1 cellular context compared by ENCODE assay signal in the genomic region with DNA sequence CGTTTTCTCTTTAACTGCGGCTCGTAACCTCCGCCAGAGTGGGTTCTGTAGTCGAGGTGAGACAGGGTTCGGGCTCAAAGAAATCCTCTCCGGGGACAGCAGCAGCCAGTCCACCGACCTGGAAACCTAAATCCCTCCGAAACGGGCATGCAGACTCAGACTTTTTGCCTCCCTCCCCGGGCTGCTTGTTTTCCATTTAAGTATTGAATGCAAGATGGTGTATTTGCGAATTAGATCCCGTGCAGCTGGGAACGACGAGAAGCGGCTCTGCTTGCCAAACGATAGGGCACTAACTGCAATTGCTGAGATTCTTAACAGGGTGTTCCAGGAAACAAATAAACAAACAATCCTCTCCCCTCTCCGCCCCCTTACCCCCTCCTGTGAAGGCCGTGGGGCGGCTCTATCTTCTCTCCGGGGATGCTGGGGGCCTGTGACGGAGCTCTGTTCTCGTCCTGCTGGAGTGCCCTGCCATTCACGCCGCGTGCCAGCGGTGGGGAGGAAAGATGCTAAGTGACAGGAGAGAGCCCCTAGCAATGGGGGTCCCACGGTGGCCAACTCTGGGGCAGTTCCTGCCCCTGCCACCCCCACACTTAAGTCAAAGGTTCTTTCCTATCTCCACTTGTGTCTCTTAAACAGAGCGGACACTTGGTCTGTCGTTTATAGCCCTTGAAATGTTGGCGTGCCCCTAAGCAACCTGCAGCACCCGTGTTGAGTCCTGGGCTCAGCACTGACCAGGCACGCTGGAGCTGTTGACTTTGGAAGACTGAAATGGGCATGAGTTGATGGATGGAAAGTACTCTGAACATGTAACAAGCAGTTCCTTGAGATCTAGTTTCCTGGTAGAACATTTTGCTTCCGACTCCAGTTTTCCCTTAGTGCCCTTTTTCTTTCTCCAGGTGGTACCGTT.
TF ChIP-seq lines count a peak whose summit lies in the region.

No MANE protein-coding gene starts in this region.

TF ChIP-seq in IMR-90, 13 proteins besides CTCF, POLR2A, EP300 and RAD21 (continued from another document):
- TF ChIP-seq CEBPB (IDR thresholded peaks at IDR 0.05; ENCODE audit: low read depth, low read length), result no peak
- peak; percentile 50; the same call in 1 of the 2 replicates for TF ChIP-seq BHLHE40 (IDR thresholded peaks at IDR 0.05; ENCODE audit: low read depth, low read length)
- TF ChIP-seq CHD1 (IDR thresholded peaks at IDR 0.05; ENCODE audit: low read depth, low read length), result no peak
